Comparison of ENCODE assay signal across 8 cellular contexts in genomic region chr13:39656325-39656677, GRCh38. TPM values are rescaled to one million over a fixed set of nuclear protein-coding genes. Genes with fewer than 3 reads are reported as not detected.
DNase-seq lines count a peak whose midpoint lies in the region; ATAC-seq and TF ChIP-seq lines count a peak whose summit lies in the region.

No MANE protein-coding gene starts in this region.

- peaks cover 5% of the 10 kb centered on the region for H3K36me3 ChIP-seq in BLaER1
- H3K36me3 ChIP-seq in OCI-LY7 (ENCODE audit: insufficient read depth, low read length), result peaks cover 9% of the 10 kb centered on the region
- peaks cover 14% of the 10 kb centered on the region for H3K36me3 ChIP-seq in endodermal cell (ENCODE audit: control insufficient read depth, insufficient read depth, low read length)
- H3K36me3 ChIP-seq in neuronal stem cell (replicated peaks in 1 of 2; ENCODE audit: control insufficient read depth in 2 of 2, insufficient read depth in 2 of 2, low read length in 2 of 2), result peaks cover 0 to 15% of the 10 kb centered on the region in 2 donors

- H3K4me3 Mint-ChIP-seq in endodermal cell, result peak overlapping the region; percentile 81

- TF ChIP-seq CTCF in OCI-LY7 (conservative IDR thresholded peaks at IDR 0.05; ENCODE audit: low read length) (no peak), endodermal cell (conservative IDR thresholded peaks at IDR 0.05) (no peak)

- POLR2A ChIA-PET in OCI-LY7 (lab: Charles Lee), result interaction anchor here (0.5 to 1.0 kb wide), 2 partner anchors 9 to 18 kb away, joined by 3 to 5 read pairs; no protein-coding TSS in a partner anchor

- no peak overlapping the region for H4K91ac ChIP-seq in neuronal stem cell (ENCODE audit: low read depth, low read length, poor library complexity)

- H3K4ac ChIP-seq in neuronal stem cell (ENCODE audit: low read length), result no peak overlapping the region

- intact Hi-C loops in OCI-LY7 (cut with micrococcal nuclease; ENCODE audit: unreplicated experiment), result no loop called here

- no peaks in the 10 kb centered on the region for H3K27me3 ChIP-seq in BLaER1
- no peaks in the 10 kb centered on the region for H3K27me3 ChIP-seq in endodermal cell (ENCODE audit: control insufficient read depth, insufficient read depth, low read length, poor library complexity, severe bottlenecking)
- no peaks in the 10 kb centered on the region for H3K27me3 ChIP-seq in neuronal stem cell (ENCODE audit: control insufficient read depth in 3 of 3, insufficient read depth in 3 of 3, low read depth in 1 of 3, low read length in 3 of 3)

- no peak overlapping the region for H3K18ac ChIP-seq in neuronal stem cell (ENCODE audit: low read length)

- no peak overlapping the region for H4K8ac ChIP-seq in neuronal stem cell (ENCODE audit: low read depth, low read length)

- peaks cover 2% of the 10 kb centered on the region for H3K79me1 ChIP-seq in neuronal stem cell (ENCODE audit: low read depth, low read length)

- H3K9me2 ChIP-seq in OCI-LY7 (ENCODE audit: insufficient read depth, low read length), result no peaks in the 10 kb centered on the region

- CTCF ChIA-PET in OCI-LY7 (lab: Charles Lee; ENCODE audit: unreplicated experiment), result no interaction called here

- H3K9me3 Mint-ChIP-seq in endodermal cell, result no peaks in the 10 kb centered on the region

- no peak overlapping the region for H2BK12ac ChIP-seq in neuronal stem cell (ENCODE audit: low read length)

- peaks cover 6% of the 10 kb centered on the region for H3K4me1 Mint-ChIP-seq in endodermal cell

- ATAC-seq in GM21381 (IDR thresholded peaks at IDR 0.05; ENCODE audit: unreplicated experiment), result peak; percentile 12

- H4K20me1 ChIP-seq in BLaER1, result no peaks in the 10 kb centered on the region
- H4K20me1 ChIP-seq in OCI-LY7 (ENCODE audit: insufficient read depth, low read length), result no peaks in the 10 kb centered on the region

- peak overlapping the region; percentile 91 for H3K4me2 ChIP-seq in BLaER1
- peak overlapping the region; percentile 85 for H3K4me2 ChIP-seq in OCI-LY7 (ENCODE audit: low read length)
- H3K4me2 ChIP-seq in neuronal stem cell (ENCODE audit: insufficient read depth, low read length, poor library complexity, severe bottlenecking), result peak overlapping the region; percentile 67

- H3K27ac Mint-ChIP-seq in endodermal cell, result peak overlapping the region; percentile 16

- H2BK120ac ChIP-seq in neuronal stem cell (ENCODE audit: low read depth, low read length), result no peak overlapping the region

- H2BK15ac ChIP-seq in neuronal stem cell (ENCODE audit: low read length), result no peak overlapping the region

- H3K27ac ChIP-seq in BLaER1 (0 out of 2 replicates have a peak overlapping the region, but pooled peaks have one; percentile 70), OCI-LY7 (ENCODE audit: low read depth, low read length, poor library complexity, severe bottlenecking) (no peak overlapping the region), endodermal cell (ENCODE audit: low read depth, low read length) (no peak overlapping the region), neuronal stem cell (replicated peaks; ENCODE audit: low read length) (no peak overlapping the region)

- WGBS in endodermal cell (ENCODE audit: insufficient coverage in 1 of 2, insufficient read length in 1 of 2), 2 experiments, result 13 to 18% methylated on average over 5 to 7 of the region's 7 CpGs
- no CpG with 5 or more reads among the region's 7 CpGs for WGBS in neuronal stem cell (ENCODE audit: extremely low coverage in 2 of 2, insufficient read length in 2 of 2, insufficient replicate concordance in 1 of 2), 2 donors

- H2AK5ac ChIP-seq in neuronal stem cell (ENCODE audit: low read depth, low read length), result no peak overlapping the region

- DNase-seq in OCI-LY7 (ENCODE audit: low spot score) (peak; percentile 13), endodermal cell (no peak), neuronal stem cell (ENCODE audit: low spot score) (no peak), ecto neural progenitor cell (ENCODE audit: low spot score) (no peak), NCI-H1048 (lab: John Stamatoyannopoulos, UW) (no peak)
- DNase-seq in stimulated activated CD4-positive, alpha-beta T cell treated with anti-CD3 and anti-CD28 coated beads, Interleukin-1b, Interleukin-23, amount 100 ng/mL, for 48 hours, result no peak

- H3K9ac ChIP-seq in BLaER1, result peak overlapping the region; percentile 82
- H3K9ac ChIP-seq in endodermal cell (ENCODE audit: extremely low read depth, low read length, poor library complexity, severe bottlenecking), result peak overlapping the region; percentile 65
- H3K9ac ChIP-seq in neuronal stem cell (ENCODE audit: low read depth, low read length, poor library complexity), result no peak overlapping the region

- H3K23ac ChIP-seq in neuronal stem cell (ENCODE audit: low read depth, low read length, poor library complexity), result no peak overlapping the region

- H3K4me3 ChIP-seq in BLaER1 (peak overlapping the region; percentile 95), OCI-LY7 (ENCODE audit: low read depth, low read length, poor library complexity, severe bottlenecking) (peak overlapping the region; percentile 87), endodermal cell (ENCODE audit: low read length) (peak overlapping the region; percentile 93), neuronal stem cell (ENCODE audit: low read length in 2 of 2) (peak overlapping the region; percentile 76 to 98)

- H3K36me3 Mint-ChIP-seq in endodermal cell (ENCODE audit: low read depth), result peaks cover 4% of the 10 kb centered on the region

- H3K27me3 Mint-ChIP-seq in endodermal cell (ENCODE audit: insufficient read depth), result peaks cover 5% of the 10 kb centered on the region

- no peak overlapping the region for H2BK5ac ChIP-seq in neuronal stem cell (ENCODE audit: low read length)

- H3K4me1 ChIP-seq in BLaER1 (peaks cover 13% of the 10 kb centered on the region), OCI-LY7 (ENCODE audit: insufficient read depth, low read length, poor library complexity, severe bottlenecking) (peaks cover 13% of the 10 kb centered on the region), endodermal cell (ENCODE audit: control insufficient read depth, insufficient read depth, low read length) (no peaks in the 10 kb centered on the region), neuronal stem cell (ENCODE audit: control insufficient read depth in 2 of 2, insufficient read depth in 1 of 2, low read depth in 1 of 2, low read length in 2 of 2) (no peaks in the 10 kb centered on the region)

- H3K79me2 ChIP-seq in OCI-LY7 (ENCODE audit: insufficient read depth, low read depth, low read length), result peaks cover 5% of the 10 kb centered on the region; the same call in 1 of the 2 replicates

- no peaks in the 10 kb centered on the region for H3K9me3 ChIP-seq in BLaER1
- H3K9me3 ChIP-seq in OCI-LY7 (ENCODE audit: low read length), result no peaks in the 10 kb centered on the region
- no peaks in the 10 kb centered on the region for H3K9me3 ChIP-seq in endodermal cell (ENCODE audit: control insufficient read depth, low read length)
- no peaks in the 10 kb centered on the region for H3K9me3 ChIP-seq in neuronal stem cell (replicated peaks in 1 of 2; ENCODE audit: control insufficient read depth in 2 of 2, insufficient read depth in 1 of 2, low read depth in 1 of 2, low read length in 2 of 2)

- BruUV-seq in OCI-LY7 (replicated peaks; lab: Mats Ljungman, UMichigan), result no TSS peak

- no peak overlapping the region for H3K14ac ChIP-seq in neuronal stem cell (ENCODE audit: low read length)

- H2AFZ ChIP-seq in OCI-LY7 (ENCODE audit: low read length) (peak overlapping the region; percentile 97), neuronal stem cell (ENCODE audit: low read length) (peak overlapping the region; percentile 98)

RNA-seq across cellular contexts. Expression of gene COG6, which starts 0.8 kb away (rescaled TPM):
- 20.1 and 30.1 TPM in 2 replicates for total RNA-seq in OCI-LY7 (2014; rRNA removed; shearing (Covaris generic))
- total RNA-seq in OCI-LY7 (2022) (33.2 and 45.9 TPM in 2 replicates), endodermal cell (10 to 100 TPM; 34.4 to 43.0 TPM)
- polyA plus RNA-seq in endodermal cell (2013, experiment 1 of 2), result 26.4 TPM
- 22.5 TPM for polyA plus RNA-seq in endodermal cell (2013, experiment 2 of 2)
- 18.8 TPM for polyA plus RNA-seq in neuronal stem cell (2013, experiment 1 of 2)
- 18.5 TPM for polyA plus RNA-seq in neuronal stem cell (2013, experiment 2 of 2)

RNA-seq across cellular contexts. Expression of gene LHFPL6, which starts 53.3 kb away (rescaled TPM):
- 27.7 TPM in 2 replicates for total RNA-seq in OCI-LY7 (2014; rRNA removed; shearing (Covaris generic))
- total RNA-seq in OCI-LY7 (2022) (15.1 and 19.7 TPM in 2 replicates), endodermal cell (1 to 10 TPM in 1 of 2 donors, under 1 TPM in 1; 0.53 to 2.8 TPM)
- 41.0 TPM for polyA plus RNA-seq in endodermal cell (2013, experiment 1 of 2)
- polyA plus RNA-seq in endodermal cell (2013, experiment 2 of 2), result 32.1 TPM
- 6.2 TPM for polyA plus RNA-seq in neuronal stem cell (2013, experiment 1 of 2)
- polyA plus RNA-seq in neuronal stem cell (2013, experiment 2 of 2), result 6.3 TPM

Comparison
In these comparisons a context has a peak if more than half of its experiments do, and no peak if none do; other contexts are left out.
1. RNA of gene LHFPL6, which starts 53.3 kb away (total RNA-seq): 15.1 to 27.7 TPM in OCI-LY7; 0.53 to 2.8 TPM in endodermal cell; every median in the first group is over 4 times any median in the second.
2. Peak in every context shown above with its lines, with median percentiles within 50 percentile points of each other: H3K4me2 ChIP-seq and H3K4me3 ChIP-seq.